In genomic region chr14:52048132-52048531, GRCh38 we compare ENCODE assay signal across 22 cellular contexts. TPM values are rescaled to one million over a fixed set of nuclear protein-coding genes. Genes with fewer than 3 reads are reported as not detected.
DNase-seq lines count a peak whose midpoint lies in the region; ATAC-seq and TF ChIP-seq lines count a peak whose summit lies in the region.
"Had no signal": no experiment of that assay in that cellular context is flagged by ENCODE, and none has a peak within 500 bp of the region (broad histone marks: within the 10 kb centered on the region; RNA-seq: fewer than 3 reads in every experiment).

No MANE protein-coding gene starts in this region.

- no peak overlapping the region for H3K4me3 Mint-ChIP-seq in activated CD4-positive, alpha-beta T cell treated with anti-CD3 and anti-CD28 coated beads for 36 hours
- H3K4me3 Mint-ChIP-seq: CD8-positive, alpha-beta T cell; GM23338 had no signal

- H3K27me3 Mint-ChIP-seq in activated CD4-positive, alpha-beta T cell treated with anti-CD3 and anti-CD28 coated beads for 36 hours: peaks cover 2% of the 10 kb centered on the region

- no peak for TF ChIP-seq POLR2A in esophagus muscularis mucosa (IDR thresholded peaks at IDR 0.05; ENCODE audit: low read depth)
- no peak for TF ChIP-seq POLR2A in sigmoid colon (IDR thresholded peaks at IDR 0.05)

- peaks cover 96% of the 10 kb centered on the region for H3K4me1 ChIP-seq in left ventricle myocardium inferior
- peaks cover 93 to 100% (median 99%) of the 10 kb centered on the region in 4 donors for H3K4me1 ChIP-seq in esophagus muscularis mucosa
- peaks cover 0 to 97% (median 93%) of the 10 kb centered on the region in 4 donors for H3K4me1 ChIP-seq in sigmoid colon
- H3K4me1 ChIP-seq: SJCRH30 had no signal

- peak overlapping the region; percentile 86 for H3K27ac ChIP-seq in left ventricle myocardium inferior (replicated peaks)
- H3K27ac ChIP-seq in esophagus muscularis mucosa (replicated peaks in 1 of 4): peak overlapping the region; percentile 82 to 92 (median 84)
- H3K27ac ChIP-seq in sigmoid colon: peak overlapping the region in 3 of 4 donors; percentile 0 to 85 (median 77)
- H3K27ac ChIP-seq: A549, RWPE1, SJCRH30 had no signal

- no peak for DNase-seq in left ventricle myocardium inferior
- no peak for DNase-seq in left ventricle myocardium superior
- peak; percentile 68 for DNase-seq in esophagus muscularis mucosa (ENCODE audit: extremely low spot score)
- DNase-seq in sigmoid colon: no peak
- no peak for DNase-seq in SW 1271 (lab: John Stamatoyannopoulos, UW)
- DNase-seq in activated CD4-positive, alpha-beta T cell treated with anti-CD3 and anti-CD28 coated beads for 36 hours: no peak
- DNase-seq: BE2C; Calu3; CD8-positive, alpha-beta T cell; DMS153; KG1; NCI-H1105 treated with DMSO at 0.1 percent for 48 hours; NCI-H2171; NCI-H524; NCI-H774; NK-92 treated with Interleukin-12 subunit alpha and Interleukin-12 subunit beta, amount 100 ng/mL, for 24 hours; SJCRH30 had no signal

- TF ChIP-seq EP300 in esophagus muscularis mucosa (IDR thresholded peaks at IDR 0.05) (no peak), sigmoid colon (IDR thresholded peaks at IDR 0.05) (peak in 1 of 4 donors; percentile 64)

- POLR2A ChIA-PET in activated CD4-positive, alpha-beta T cell treated with anti-CD3 and anti-CD28 coated beads for 36 hours (lab: Charles Lee): no interaction called here

- peaks cover 19% of the 10 kb centered on the region for H3K4me1 Mint-ChIP-seq in activated CD4-positive, alpha-beta T cell treated with anti-CD3 and anti-CD28 coated beads for 36 hours

- H3K27me3 ChIP-seq in left ventricle myocardium inferior (ENCODE audit: low read depth) (no peaks in the 10 kb centered on the region), esophagus muscularis mucosa (no peaks in the 10 kb centered on the region), sigmoid colon (no peaks in the 10 kb centered on the region)
- H3K27me3 ChIP-seq: BE2C had no signal

- CTCF ChIA-PET in activated CD4-positive, alpha-beta T cell treated with anti-CD3 and anti-CD28 coated beads for 36 hours (lab: Charles Lee): interaction anchor here (0.5 to 1.8 kb wide), 4 partner anchors 10 to 1185 kb away, joined by 3 to 4 read pairs (median 3); no protein-coding TSS in a partner anchor

- H3K9me3 ChIP-seq in left ventricle myocardium inferior (replicated peaks) (no peaks in the 10 kb centered on the region), esophagus muscularis mucosa (no peaks in the 10 kb centered on the region), sigmoid colon (no peaks in the 10 kb centered on the region)
- H3K9me3 ChIP-seq: A549, BE2C, SJCRH30 had no signal

- ATAC-seq in left ventricle myocardium superior (no peak), HG02571 (IDR thresholded peaks at IDR 0.05; ENCODE audit: unreplicated experiment) (no peak)
- ATAC-seq in activated CD4-positive, alpha-beta T cell treated with anti-CD3 and anti-CD28 coated beads for 36 hours: no peak
- ATAC-seq: A549; CD8-positive, alpha-beta T cell had no signal

- 72% methylated on average over 11 of the region's 11 CpGs for WGBS in esophagus muscularis mucosa
- 93 to 95% methylated on average over 11 of the region's 11 CpGs for WGBS in sigmoid colon, 2 donors

- intact Hi-C loops in left ventricle myocardium inferior (cut with micrococcal nuclease) (no loop called here), left ventricle myocardium superior (cut with micrococcal nuclease) (no loop called here), esophagus muscularis mucosa (cut with DNase I) (no loop called here), sigmoid colon (cut with DNase I) (loop anchor here (5.0 kb wide), 1 partner anchor 79 kb away; no protein-coding TSS in a partner anchor)
- intact Hi-C loops in activated CD4-positive, alpha-beta T cell treated with anti-CD3 and anti-CD28 coated beads for 36 hours (cut with DNase I, micrococcal nuclease): loop anchor here in 1 of 2 experiments (10.0 kb wide), 1 partner anchor 87 kb away; no protein-coding TSS in a partner anchor

- TF ChIP-seq CTCF in left ventricle myocardium inferior (IDR thresholded peaks at IDR 0.05; ENCODE audit: borderline replicate concordance) (no peak), esophagus muscularis mucosa (IDR thresholded peaks at IDR 0.05) (no peak), sigmoid colon (IDR thresholded peaks at IDR 0.05) (no peak)

- H3K4me3 ChIP-seq in left ventricle myocardium inferior: no peak overlapping the region
- no peak overlapping the region for H3K4me3 ChIP-seq in esophagus muscularis mucosa
- H3K4me3 ChIP-seq in sigmoid colon: no peak overlapping the region
- H3K4me3 ChIP-seq: A549, GM23338, SJCRH30 had no signal

- H3K36me3 ChIP-seq in left ventricle myocardium inferior (peaks cover 3% of the 10 kb centered on the region), esophagus muscularis mucosa (peaks cover 0 to 1% (median 0%) of the 10 kb centered on the region in 4 donors), sigmoid colon (no peaks in the 10 kb centered on the region)
- H3K36me3 ChIP-seq: BE2C, SJCRH30 had no signal

- H3K27ac Mint-ChIP-seq in activated CD4-positive, alpha-beta T cell treated with anti-CD3 and anti-CD28 coated beads for 36 hours: no peak overlapping the region
- H3K27ac Mint-ChIP-seq: CD8-positive, alpha-beta T cell; GM23338 had no signal

- no peaks in the 10 kb centered on the region for H3K36me3 Mint-ChIP-seq in activated CD4-positive, alpha-beta T cell treated with anti-CD3 and anti-CD28 coated beads for 36 hours (ENCODE audit: low read depth)
- H3K36me3 Mint-ChIP-seq: CD8-positive, alpha-beta T cell had no signal

- no peaks in the 10 kb centered on the region for H3K9me3 Mint-ChIP-seq in activated CD4-positive, alpha-beta T cell treated with anti-CD3 and anti-CD28 coated beads for 36 hours (ENCODE audit: low read depth)
- H3K9me3 Mint-ChIP-seq: CD8-positive, alpha-beta T cell; GM23338 had no signal

RNA-seq across cellular contexts. Expression of gene NID2, which starts 20.7 kb away (rescaled TPM):
- total RNA-seq in left ventricle myocardium inferior (35.2 TPM), left ventricle myocardium superior (41.3 TPM), esophagus muscularis mucosa (10 to 100 TPM; 40.4 to 77.2 (median 57.5) TPM), sigmoid colon (10 to 100 TPM; 26.4 to 52.9 (median 29.9) TPM)
- 1 to 10 TPM in 2 of 3 donors, under 1 TPM in 1; 0.46 to 9.0 (median 4.8) TPM for polyA plus RNA-seq in sigmoid colon
- not detected for total RNA-seq in activated CD4-positive, alpha-beta T cell treated with anti-CD3 and anti-CD28 coated beads for 36 hours
- total RNA-seq: Calu3; CD8-positive, alpha-beta T cell; G401 had no signal

RNA-seq across cellular contexts. Expression of gene RTRAF, which starts 58.8 kb away (rescaled TPM):
- total RNA-seq in left ventricle myocardium inferior (237 TPM), left ventricle myocardium superior (225 TPM), esophagus muscularis mucosa (100 to 1,000 TPM in 1 of 4 donors, 10 to 100 TPM in 3; 66.4 to 122 (median 70.1) TPM), sigmoid colon (10 to 100 TPM; 33.5 to 76.0 (median 53.7) TPM)
- polyA plus RNA-seq in sigmoid colon: 100 to 1,000 TPM; 108 to 152 (median 141) TPM
- total RNA-seq in activated CD4-positive, alpha-beta T cell treated with anti-CD3 and anti-CD28 coated beads for 36 hours: 100 to 1,000 TPM; 232 to 254 TPM

Comparison
In these comparisons a context has a peak if more than half of its experiments do, and no peak if none do; other contexts are left out.
1. RNA of gene NID2, which starts 20.7 kb away (total RNA-seq): 40.4 to 77.2 TPM in esophagus muscularis mucosa, 41.3 TPM in left ventricle myocardium superior (single experiment), 35.2 TPM in left ventricle myocardium inferior (single experiment) and 26.4 to 52.9 TPM in sigmoid colon; not detected in activated CD4-positive, alpha-beta T cell treated with anti-CD3 and anti-CD28 coated beads for 36 hours; every median in the first group is over 10 times any median in the second.
2. Peak in every context shown above with its lines, with median percentiles within 50 percentile points of each other: H3K27ac ChIP-seq.